ENCODE assay signal across 20 cellular contexts in genomic region chr3:123716421-123716820, GRCh38.
A peak's percentile ranks its signal among the peaks of the same experiment; 100 is the strongest.
DNase-seq lines count a peak whose midpoint lies in the region; ATAC-seq, FAIRE-seq and TF ChIP-seq lines count a peak whose summit lies in the region.
"Had no signal": no experiment of that assay in that cellular context is flagged by ENCODE, and none has a peak within 500 bp of the region (broad histone marks: within the 10 kb centered on the region; RNA-seq: fewer than 3 reads in every experiment).

No MANE protein-coding gene starts in this region.

- H3K4me3 ChIP-seq in esophagus muscularis mucosa = no peak overlapping the region
- H3K4me3 ChIP-seq: MG63 had no signal

- H3K27me3 ChIP-seq in esophagus muscularis mucosa = no peaks in the 10 kb centered on the region
- H3K27me3 ChIP-seq: MG63 had no signal

- peaks cover 76% of the 10 kb centered on the region for H3K4me1 Mint-ChIP-seq in osteocyte (ENCODE audit: unreplicated experiment)

- H3K27me3 Mint-ChIP-seq in osteocyte (ENCODE audit: unreplicated experiment) = no peaks in the 10 kb centered on the region

- no peak for TF ChIP-seq POLR2A in esophagus muscularis mucosa (IDR thresholded peaks at IDR 0.05; ENCODE audit: low read depth)

- H3K36me3 Mint-ChIP-seq in osteocyte (ENCODE audit: unreplicated experiment) = no peaks in the 10 kb centered on the region

- H3K4me1 ChIP-seq in esophagus muscularis mucosa = peaks cover 23 to 82% (median 71%) of the 10 kb centered on the region in 4 donors

- H3K4me3 Mint-ChIP-seq in osteocyte (ENCODE audit: unreplicated experiment) = no peak overlapping the region

- TF ChIP-seq CTCF in esophagus muscularis mucosa (IDR thresholded peaks at IDR 0.05) (no peak), osteocyte (IDR thresholded peaks at IDR 0.05) (no peak)

- WGBS in esophagus muscularis mucosa = 88% methylated on average over 4 of the region's 4 CpGs

- H3K27ac Mint-ChIP-seq in osteocyte (ENCODE audit: unreplicated experiment) = peak overlapping the region; percentile 79

- FAIRE-seq in urothelium cell line (lab: Jason Lieb, UNC) = peak; percentile 58
- FAIRE-seq: D721Med, H54, RCC 7860 had no signal

- DNase-seq in NCI-H69 (lab: John Stamatoyannopoulos, UW) (peak; percentile 58), esophagus muscularis mucosa (ENCODE audit: extremely low spot score) (no peak), osteocyte (ENCODE audit: extremely low spot score, unreplicated experiment) (no peak), urothelium cell line (ENCODE audit: low spot score) (no peak), SKM-1 (lab: John Stamatoyannopoulos, UW; ENCODE audit: unreplicated experiment) (no peak)
- DNase-seq: ACHN, C1 segment of cervical spinal cord, Kasumi-1, MG63, NCI-H1048, NCI-H1436 treated with DMSO at 0.1 percent for 48 hours, NCI-H2029, NCI-H2171 treated with DMSO at 0.1 percent for 48 hours, NCI-H748 treated with DMSO at 0.1 percent for 48 hours had no signal

- no peaks in the 10 kb centered on the region for H3K9me3 Mint-ChIP-seq in osteocyte (ENCODE audit: unreplicated experiment)

- ATAC-seq in GM21786 (IDR thresholded peaks at IDR 0.05; ENCODE audit: unreplicated experiment) (no peak), HG02852 (IDR thresholded peaks at IDR 0.05; ENCODE audit: unreplicated experiment) (no peak)
- ATAC-seq: Right ventricle myocardium inferior had no signal

- H3K27ac ChIP-seq in esophagus muscularis mucosa (replicated peaks in 1 of 4) = peak overlapping the region; percentile 79 to 91 (median 86)

- intact Hi-C loops in esophagus muscularis mucosa (cut with DNase I) = loop anchor here (5.0 kb wide), 1 partner anchor 64 kb away; no protein-coding TSS in a partner anchor

- no peaks in the 10 kb centered on the region for H3K9me3 ChIP-seq in esophagus muscularis mucosa
- H3K9me3 ChIP-seq: MG63 had no signal

- no peaks in the 10 kb centered on the region for H3K36me3 ChIP-seq in esophagus muscularis mucosa
- H3K36me3 ChIP-seq: MG63 had no signal

- no peak for TF ChIP-seq EP300 in esophagus muscularis mucosa (IDR thresholded peaks at IDR 0.05)
